In the genomic region with DNA sequence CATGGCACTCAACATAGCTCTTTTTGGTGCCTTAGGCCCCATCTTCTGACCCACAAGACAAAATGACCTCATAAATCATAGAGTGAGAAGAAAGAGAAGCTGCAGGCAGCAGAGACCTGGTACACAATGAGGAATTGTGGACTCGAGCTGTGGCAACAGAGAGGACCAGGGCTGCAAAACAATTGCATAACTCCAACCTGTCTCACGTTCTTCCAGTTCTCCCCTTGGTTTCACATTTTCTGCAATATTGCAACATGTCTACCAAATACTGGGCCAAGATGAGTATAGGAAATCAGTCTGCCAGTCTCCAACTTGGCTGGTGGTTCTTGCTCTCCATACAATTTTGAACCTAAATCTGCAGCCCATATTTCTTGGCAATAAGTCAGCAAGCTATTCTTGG, we compare ENCODE assay signal across 25 cellular contexts.
"Had no signal": no experiment of that assay in that cellular context is flagged by ENCODE, and none has a peak within 500 bp of the region (broad histone marks: within the 10 kb centered on the region; RNA-seq: fewer than 3 reads in every experiment).

No MANE protein-coding gene starts in this region.

- ATAC-seq: activated naive CD8-positive, alpha-beta T cell treated with anti-CD3 and anti-CD28 coated beads, Interleukin-2, amount 50 U/mL, for 24 hours; activated T-cell treated with anti-CD3 and anti-CD28 coated beads, Interleukin-2, amount 50 U/mL, for 4 hours; gastroesophageal sphincter; heart left ventricle; natural killer cell; right lobe of liver; stimulated activated effector memory CD8-positive, alpha-beta T cell treated with anti-CD3 and anti-CD28 coated beads, Interleukin-12 subunit alpha, Interleukin-12 subunit beta, amount 100 ng/mL, for 72 hours had no signal

- H3K27ac Mint-ChIP-seq: activated CD4-positive, alpha-beta memory T cell treated with anti-CD3 and anti-CD28 coated beads, Interleukin-2, amount 10 ng/mL, durations not matched to agents 7 days and 5 days; activated CD4-positive, alpha-beta T cell treated with anti-CD3 and anti-CD28 coated beads, Interleukin-2, amount 10 ng/mL, durations not matched to agents 7 days and 5 days; activated naive CD4-positive, alpha-beta T cell treated with anti-CD3 and anti-CD28 coated beads, Interleukin-2, amount 50 U/mL, for 24 hours; activated naive CD8-positive, alpha-beta T cell treated with anti-CD3 and anti-CD28 coated beads, Interleukin-2, amount 50 U/mL, for 24 hours; activated T-helper 2 cell treated with anti-CD3 and anti-CD28 coated beads, Interferon-gamma antibody, Interleukin-2, Interleukin-4, amounts not matched to agents 10 μg/mL and 5 μg/mL and 100 μg/mL, durations not matched to agents 14 hours and 24 hours and 36 hours; dendritic cell treated with granulocyte-macrophage colony-stimulating factor and Interleukin-4, amounts not matched to agents 40 ng/mL and 50 ng/mL, for 4 days; immature natural killer cell; memory B cell; natural killer cell; stimulated activated effector memory CD8-positive, alpha-beta T cell treated with anti-CD3 and anti-CD28 coated beads, Interleukin-12 subunit alpha, Interleukin-12 subunit beta, amount 100 ng/mL, for 72 hours; stimulated activated naive CD8-positive, alpha-beta T cell treated with anti-CD3 and anti-CD28 coated beads, Interleukin-15, Interleukin-2, amounts not matched to agents 100 ng/mL and 50 ng/mL, for 24 hours; WTC11 had no signal

- H3K4me3 Mint-ChIP-seq: activated CD4-positive, alpha-beta memory T cell treated with anti-CD3 and anti-CD28 coated beads, Interleukin-2, amount 10 ng/mL, durations not matched to agents 7 days and 5 days; activated CD4-positive, alpha-beta T cell treated with anti-CD3 and anti-CD28 coated beads, Interleukin-2, amount 10 ng/mL, durations not matched to agents 7 days and 5 days; activated naive CD4-positive, alpha-beta T cell treated with anti-CD3 and anti-CD28 coated beads, Interleukin-2, amount 50 U/mL, for 24 hours; activated naive CD8-positive, alpha-beta T cell treated with anti-CD3 and anti-CD28 coated beads, Interleukin-2, amount 50 U/mL, for 24 hours; activated T-cell treated with anti-CD3 and anti-CD28 coated beads, Interleukin-2, amount 50 U/mL, for 4 hours; dendritic cell treated with granulocyte-macrophage colony-stimulating factor and Interleukin-4, amounts not matched to agents 40 ng/mL and 50 ng/mL, for 4 days; immature natural killer cell; memory B cell; natural killer cell; stimulated activated effector memory CD8-positive, alpha-beta T cell treated with anti-CD3 and anti-CD28 coated beads, Interleukin-12 subunit alpha, Interleukin-12 subunit beta, amount 100 ng/mL, for 72 hours; stimulated activated naive CD8-positive, alpha-beta T cell treated with anti-CD3 and anti-CD28 coated beads, Interleukin-15, Interleukin-2, amounts not matched to agents 100 ng/mL and 50 ng/mL, for 24 hours; WTC11 had no signal

- H3K36me3 ChIP-seq: breast epithelium, gastroesophageal sphincter, heart left ventricle, neutrophil, right lobe of liver, thoracic aorta had no signal

- H3K27me3 Mint-ChIP-seq: activated CD4-positive, alpha-beta memory T cell treated with anti-CD3 and anti-CD28 coated beads, Interleukin-2, amount 10 ng/mL, durations not matched to agents 7 days and 5 days; activated CD4-positive, alpha-beta T cell treated with anti-CD3 and anti-CD28 coated beads, Interleukin-2, amount 10 ng/mL, durations not matched to agents 7 days and 5 days; dendritic cell treated with granulocyte-macrophage colony-stimulating factor and Interleukin-4, amounts not matched to agents 40 ng/mL and 50 ng/mL, for 4 days had no signal

- DNase-seq: activated CD4-positive, alpha-beta memory T cell treated with anti-CD3 and anti-CD28 coated beads, Interleukin-2, amount 10 ng/mL, durations not matched to agents 7 days and 5 days; activated CD4-positive, alpha-beta T cell treated with anti-CD3 and anti-CD28 coated beads for 1 hour; activated CD4-positive, alpha-beta T cell treated with anti-CD3 and anti-CD28 coated beads, Interleukin-2, amount 10 ng/mL, durations not matched to agents 7 days and 5 days; activated naive CD8-positive, alpha-beta T cell treated with anti-CD3 and anti-CD28 coated beads, Interleukin-2, amount 50 U/mL, for 24 hours; activated T-cell treated with anti-CD3 and anti-CD28 coated beads, Interleukin-2, amount 50 U/mL, for 4 hours; central memory CD4-positive, alpha-beta T cell; heart left ventricle; hypothalamus; immature natural killer cell; natural killer cell; right lobe of liver; stimulated activated CD4-positive, alpha-beta T cell treated with anti-CD3 and anti-CD28 coated beads, Interleukin-4, amount 100 ng/mL, for 24 hours; T-helper 2 cell; trophoblast cell had no signal

- H3K4me3 ChIP-seq: breast epithelium, gastroesophageal sphincter, heart left ventricle, right lobe of liver, thoracic aorta had no signal

- H3K4me1 ChIP-seq: breast epithelium, heart left ventricle, right lobe of liver had no signal

- H3K27ac ChIP-seq: breast epithelium, gastroesophageal sphincter, heart left ventricle, neutrophil, right lobe of liver, thoracic aorta had no signal

- H3K9me3 ChIP-seq: breast epithelium, gastroesophageal sphincter, heart left ventricle, neutrophil, right lobe of liver, thoracic aorta had no signal

- H3K9me3 Mint-ChIP-seq: activated CD4-positive, alpha-beta memory T cell treated with anti-CD3 and anti-CD28 coated beads, Interleukin-2, amount 10 ng/mL, durations not matched to agents 7 days and 5 days; activated CD4-positive, alpha-beta T cell treated with anti-CD3 and anti-CD28 coated beads, Interleukin-2, amount 10 ng/mL, durations not matched to agents 7 days and 5 days; activated naive CD4-positive, alpha-beta T cell treated with anti-CD3 and anti-CD28 coated beads, Interleukin-2, amount 50 U/mL, for 24 hours; activated T-cell treated with anti-CD3 and anti-CD28 coated beads, Interleukin-2, amount 50 U/mL, for 4 hours; activated T-helper 2 cell treated with anti-CD3 and anti-CD28 coated beads, Interferon-gamma antibody, Interleukin-2, Interleukin-4, amounts not matched to agents 10 μg/mL and 5 μg/mL and 100 μg/mL, durations not matched to agents 14 hours and 24 hours and 36 hours; stimulated activated naive CD8-positive, alpha-beta T cell treated with anti-CD3 and anti-CD28 coated beads, Interleukin-15, Interleukin-2, amounts not matched to agents 100 ng/mL and 50 ng/mL, for 24 hours had no signal

- H3K4me1 Mint-ChIP-seq: activated CD4-positive, alpha-beta memory T cell treated with anti-CD3 and anti-CD28 coated beads, Interleukin-2, amount 10 ng/mL, durations not matched to agents 7 days and 5 days; activated naive CD4-positive, alpha-beta T cell treated with anti-CD3 and anti-CD28 coated beads, Interleukin-2, amount 50 U/mL, for 24 hours; activated naive CD8-positive, alpha-beta T cell treated with anti-CD3 and anti-CD28 coated beads, Interleukin-2, amount 50 U/mL, for 24 hours; memory B cell; stimulated activated effector memory CD8-positive, alpha-beta T cell treated with anti-CD3 and anti-CD28 coated beads, Interleukin-12 subunit alpha, Interleukin-12 subunit beta, amount 100 ng/mL, for 72 hours had no signal

- H3K36me3 Mint-ChIP-seq: activated naive CD4-positive, alpha-beta T cell treated with anti-CD3 and anti-CD28 coated beads, Interleukin-2, amount 50 U/mL, for 24 hours; memory B cell; stimulated activated effector memory CD8-positive, alpha-beta T cell treated with anti-CD3 and anti-CD28 coated beads, Interleukin-12 subunit alpha, Interleukin-12 subunit beta, amount 100 ng/mL, for 72 hours; WTC11 had no signal

- H3K27me3 ChIP-seq: breast epithelium, gastroesophageal sphincter, heart left ventricle, neutrophil, right lobe of liver had no signal
